11 cellular contexts compared by ENCODE assay signal in the genomic region with DNA sequence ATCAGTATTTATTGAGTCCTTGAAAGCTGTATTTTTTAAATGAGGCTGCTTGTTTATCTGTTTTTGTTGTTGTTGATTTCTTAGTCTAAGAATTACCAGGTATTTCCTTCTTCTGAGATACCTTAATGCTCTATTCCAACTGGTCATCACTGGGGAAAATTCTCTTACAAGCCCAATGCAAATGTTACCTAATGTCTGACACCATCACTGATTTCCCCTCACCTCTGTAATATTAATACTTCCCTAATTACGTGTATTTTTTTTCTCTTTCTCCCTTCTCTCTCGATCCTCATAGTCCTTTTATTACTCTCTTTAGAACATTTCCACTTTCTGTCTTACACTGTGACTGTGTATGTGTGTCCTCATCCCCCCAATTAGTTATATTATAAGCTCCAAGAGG. TPM values are rescaled to one million over a fixed set of nuclear protein-coding genes. Genes with fewer than 3 reads are reported as not detected.
DNase-seq lines count a peak whose midpoint lies in the region; ATAC-seq and TF ChIP-seq lines count a peak whose summit lies in the region.
"Had no signal": no experiment of that assay in that cellular context is flagged by ENCODE, and none has a peak within 500 bp of the region (broad histone marks: within the 10 kb centered on the region; RNA-seq: fewer than 3 reads in every experiment).

No MANE protein-coding gene starts in this region.

- DNase-seq in epithelial cell of esophagus (ENCODE audit: low read depth), result peak; percentile 78
- no peak for DNase-seq in spleen
- DNase-seq in effector memory CD4-positive, alpha-beta T cell, result no peak
- no peak for DNase-seq in OCI-M2 (lab: John Stamatoyannopoulos, UW; ENCODE audit: unreplicated experiment)
- DNase-seq in lower leg skin (ENCODE audit: low spot score in 2 of 2), result no peak
- no peak for DNase-seq in NCI-H2196 (lab: John Stamatoyannopoulos, UW; ENCODE audit: unreplicated experiment)
- DNase-seq: activated CD4-positive, alpha-beta memory T cell treated with anti-CD3 and anti-CD28 coated beads, Interleukin-2, amount 10 ng/mL, durations not matched to agents 7 days and 5 days; NCI-H774; substantia nigra had no signal

- 33 to 48% (median 38%) methylated on average over 2 of the region's 2 CpGs for WGBS in spleen, 5 donors
- WGBS in lower leg skin, 2 donors, result 45 to 66% methylated on average over 2 of the region's 2 CpGs

- H3K27me3 ChIP-seq in HUES48 (ENCODE audit: control insufficient read depth, insufficient read depth, low read length), result no peaks in the 10 kb centered on the region
- H3K27me3 ChIP-seq in spleen (replicated peaks in 1 of 7), result no peaks in the 10 kb centered on the region
- no peaks in the 10 kb centered on the region for H3K27me3 ChIP-seq in effector memory CD4-positive, alpha-beta T cell (replicated peaks; ENCODE audit: control insufficient read depth, insufficient read depth, low read length, poor library complexity, severe bottlenecking)

- TF ChIP-seq CTCF in epithelial cell of esophagus (IDR thresholded peaks at IDR 0.05; ENCODE audit: insufficient read depth, low read depth, low read length, missing control alignments), result no peak
- TF ChIP-seq CTCF in spleen (IDR thresholded peaks at IDR 0.05 in 8 of 11, conservative IDR thresholded peaks at IDR 0.05 in 3 of 11), result no peak
- no peak for TF ChIP-seq CTCF in lower leg skin (IDR thresholded peaks at IDR 0.05)

- TF ChIP-seq POLR2A in spleen (IDR thresholded peaks at IDR 0.05) (no peak), lower leg skin (IDR thresholded peaks at IDR 0.05) (no peak)

- H3K9ac ChIP-seq in HUES48 (ENCODE audit: low read depth, low read length), result peak overlapping the region; percentile 28; the same call in 1 of the 2 replicates

- H3K4me1 ChIP-seq in HUES48 (ENCODE audit: control insufficient read depth, insufficient read depth, low read length) (peaks cover 36% of the 10 kb centered on the region), spleen (peaks cover 16 to 63% (median 32%) of the 10 kb centered on the region in 6 donors)
- no peaks in the 10 kb centered on the region for H3K4me1 ChIP-seq in effector memory CD4-positive, alpha-beta T cell (ENCODE audit: control insufficient read depth, insufficient read depth, low read length, poor library complexity, severe bottlenecking)

- H3K36me3 ChIP-seq in HUES48 (ENCODE audit: control insufficient read depth, insufficient read depth, low read length) (no peaks in the 10 kb centered on the region), spleen (no peaks in the 10 kb centered on the region)
- no peaks in the 10 kb centered on the region for H3K36me3 ChIP-seq in effector memory CD4-positive, alpha-beta T cell (ENCODE audit: control insufficient read depth, insufficient read depth, low read length)

- peak; percentile 18 for ATAC-seq in GM19023 (IDR thresholded peaks at IDR 0.05; ENCODE audit: unreplicated experiment)

- peak overlapping the region; percentile 93 for H3K27ac ChIP-seq in HUES48 (ENCODE audit: low read depth, low read length)
- peak overlapping the region; percentile 10 to 76 (median 64) for H3K27ac ChIP-seq in spleen
- no peak overlapping the region for H3K27ac ChIP-seq in effector memory CD4-positive, alpha-beta T cell (ENCODE audit: insufficient read depth, low read length, poor library complexity, severe bottlenecking)

- intact Hi-C loops in spleen (cut with DNase I; ENCODE audit: low total_unique reads), result no loop called here
- intact Hi-C loops in lower leg skin (cut with DNase I; ENCODE audit: low total_unique reads), result no loop called here

- H3K9me3 ChIP-seq in HUES48 (ENCODE audit: control insufficient read depth, insufficient read depth, low read length), result no peaks in the 10 kb centered on the region
- H3K9me3 ChIP-seq in spleen, result no peaks in the 10 kb centered on the region
- no peaks in the 10 kb centered on the region for H3K9me3 ChIP-seq in effector memory CD4-positive, alpha-beta T cell (ENCODE audit: control insufficient read depth, low read length)

- peak overlapping the region; percentile 8; the same call in 1 of the 2 replicates for H3K4me3 ChIP-seq in HUES48 (ENCODE audit: low read depth, low read length)
- H3K4me3 ChIP-seq in epithelial cell of esophagus (ENCODE audit: low read length), result peak overlapping the region; percentile 23
- H3K4me3 ChIP-seq in spleen, result peak overlapping the region in 2 of 8 donors; percentile 0 to 35
- no peak overlapping the region for H3K4me3 ChIP-seq in effector memory CD4-positive, alpha-beta T cell (ENCODE audit: insufficient read depth, low read depth, low read length, poor library complexity, severe bottlenecking)
- no peak overlapping the region for H3K4me3 ChIP-seq in lower leg skin (ENCODE audit: low read depth, poor library complexity, severe bottlenecking)

RNA-seq across cellular contexts. Expression of gene HDAC9, which starts 13.9 kb away (rescaled TPM):
- total RNA-seq in spleen, result 100 to 1,000 TPM in 1 of 7 donors, 10 to 100 TPM in 6; 62.2 to 100 (median 73.4) TPM
- 10 to 100 TPM; 15.9 to 18.9 (median 18.9) TPM for polyA plus RNA-seq in spleen
- total RNA-seq in lower leg skin, result 1 to 10 TPM; 3.1 to 5.5 (median 4.7) TPM

Comparison
In these comparisons a context has a peak if more than half of its experiments do, and no peak if none do; other contexts are left out.
1. H3K4me3 ChIP-seq: peak in HUES48 (single experiment) and epithelial cell of esophagus (single experiment); none in effector memory CD4-positive, alpha-beta T cell (single experiment) and lower leg skin (single experiment).
2. RNA of gene HDAC9, which starts 13.9 kb away (total RNA-seq): 62.2 to 100 TPM in spleen; 3.1 to 5.5 TPM in lower leg skin; every median in the first group is over 4 times any median in the second.